1 cellular context compared by ENCODE assay signal in genomic region chr7:127651556-127652332, GRCh38.
TF ChIP-seq lines count a peak whose summit lies in the region.

SND1 (plus strand) TSS chr7:127652194; CDS start chr7:127652374, 180 bp downstream.

TF ChIP-seq in K562, 482 proteins besides CTCF, POLR2A, EP300 and RAD21 (continued from another document and continues in another):
- TF ChIP-seq, protein P1, sequence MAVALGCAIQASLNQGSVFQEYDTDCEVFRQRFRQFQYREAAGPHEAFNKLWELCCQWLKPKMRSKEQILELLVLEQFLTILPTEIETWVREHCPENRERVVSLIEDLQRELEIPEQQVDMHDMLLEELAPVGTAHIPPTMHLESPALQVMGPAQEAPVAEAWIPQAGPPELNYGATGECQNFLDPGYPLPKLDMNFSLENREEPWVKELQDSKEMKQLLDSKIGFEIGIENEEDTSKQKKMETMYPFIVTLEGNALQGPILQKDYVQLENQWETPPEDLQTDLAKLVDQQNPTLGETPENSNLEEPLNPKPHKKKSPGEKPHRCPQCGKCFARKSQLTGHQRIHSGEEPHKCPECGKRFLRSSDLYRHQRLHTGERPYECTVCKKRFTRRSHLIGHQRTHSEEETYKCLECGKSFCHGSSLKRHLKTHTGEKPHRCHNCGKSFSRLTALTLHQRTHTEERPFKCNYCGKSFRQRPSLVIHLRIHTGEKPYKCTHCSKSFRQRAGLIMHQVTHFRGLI (CRISPR knock-in tag; IDR thresholded peaks at IDR 0.05) = peak; percentile 57; the same call in 1 of the 2 replicates
- TF ChIP-seq HMG20A (CRISPR knock-in tag; conservative IDR thresholded peaks at IDR 0.05) (no peak), ZNF239 (CRISPR knock-in tag; IDR thresholded peaks at IDR 0.05) (no peak), RFX5 (IDR thresholded peaks at IDR 0.05; ENCODE audit: low read depth, low read length) (0 out of 2 replicates have a peak, but pooled peaks have one; percentile 10), MAFF (IDR thresholded peaks at IDR 0.05; ENCODE audit: low read length) (peak; percentile 16; the same call in 1 of the 2 replicates), ZBTB1 (CRISPR knock-in tag; IDR thresholded peaks at IDR 0.05; ENCODE audit: borderline replicate concordance, low read depth) (0 out of 2 replicates have a peak, but pooled peaks have one; percentile 42), CHCHD3 (CRISPR knock-in tag; IDR thresholded peaks at IDR 0.05) (0 out of 2 replicates have a peak, but pooled peaks have one; percentile 58), CHD2 (IDR thresholded peaks at IDR 0.05; ENCODE audit: low read depth, low read length) (peak; percentile 70), RUNX1 (IDR thresholded peaks at IDR 0.05; ENCODE audit: low read depth) (peak; percentile 58; the same call in 1 of the 2 replicates), CREB1 (IDR thresholded peaks at IDR 0.05) (peak; percentile 72), CREB1 (CRISPR knock-in tag; IDR thresholded peaks at IDR 0.05) (peak; percentile 85), SUPT5H (IDR thresholded peaks at IDR 0.05) (peak; percentile 98), ZNF561 (CRISPR knock-in tag; conservative IDR thresholded peaks at IDR 0.05) (no peak), MGA (IDR thresholded peaks at IDR 0.05) (peak; percentile 97), SP2 (IDR thresholded peaks at IDR 0.05; ENCODE audit: extremely low read depth, low read depth, low read length, poor library complexity, severe bottlenecking) (peak; percentile 72), CREB3L1 (IDR thresholded peaks at IDR 0.05; ENCODE audit: borderline replicate concordance, low read depth) (peak; percentile 100), GMEB1 (CRISPR knock-in tag; IDR thresholded peaks at IDR 0.05) (peak; percentile 74), HCFC1 (IDR thresholded peaks at IDR 0.05; ENCODE audit: low read depth, low read length) (peak; percentile 80), ZNF75A (CRISPR knock-in tag; IDR thresholded peaks at IDR 0.05) (0 out of 2 replicates have a peak, but pooled peaks have one; percentile 63), KAT2B (IDR thresholded peaks at IDR 0.05; ENCODE audit: low read depth, low read length) (no peak), GATAD2A (IDR thresholded peaks at IDR 0.05) (peak; percentile 91; the same call in 1 of the 2 replicates), TCF3 (CRISPR knock-in tag; IDR thresholded peaks at IDR 0.05) (no peak), L3MBTL2 (IDR thresholded peaks at IDR 0.05) (peak; percentile 97), ZSCAN29 (IDR thresholded peaks at IDR 0.05) (no peak), TAF1 (IDR thresholded peaks at IDR 0.05; ENCODE audit: control insufficient read depth, extremely low read depth, insufficient read depth, low read length, severe bottlenecking) (peak; percentile 79), GATAD2B (IDR thresholded peaks at IDR 0.05; ENCODE audit: borderline replicate concordance) (peak; percentile 69; the same call in 1 of the 2 replicates), SMAD3 (CRISPR knock-in tag; conservative IDR thresholded peaks at IDR 0.05) (no peak; the same call in 1 of the 2 replicates), HEY1 (CRISPR knock-in tag; IDR thresholded peaks at IDR 0.05; ENCODE audit: borderline replicate concordance) (peak; percentile 74; the same call in 1 of the 2 replicates), SLC30A9 (CRISPR knock-in tag; IDR thresholded peaks at IDR 0.05) (no peak), ZNF76 (CRISPR knock-in tag; IDR thresholded peaks at IDR 0.05; ENCODE audit: borderline replicate concordance) (peak; percentile 81; the same call in 1 of the 2 replicates)
- TF ChIP-seq, protein P2, sequence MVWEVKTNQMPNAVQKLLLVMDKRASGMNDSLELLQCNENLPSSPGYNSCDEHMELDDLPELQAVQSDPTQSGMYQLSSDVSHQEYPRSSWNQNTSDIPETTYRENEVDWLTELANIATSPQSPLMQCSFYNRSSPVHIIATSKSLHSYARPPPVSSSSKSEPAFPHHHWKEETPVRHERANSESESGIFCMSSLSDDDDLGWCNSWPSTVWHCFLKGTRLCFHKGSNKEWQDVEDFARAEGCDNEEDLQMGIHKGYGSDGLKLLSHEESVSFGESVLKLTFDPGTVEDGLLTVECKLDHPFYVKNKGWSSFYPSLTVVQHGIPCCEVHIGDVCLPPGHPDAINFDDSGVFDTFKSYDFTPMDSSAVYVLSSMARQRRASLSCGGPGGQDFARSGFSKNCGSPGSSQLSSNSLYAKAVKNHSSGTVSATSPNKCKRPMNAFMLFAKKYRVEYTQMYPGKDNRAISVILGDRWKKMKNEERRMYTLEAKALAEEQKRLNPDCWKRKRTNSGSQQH (CRISPR knock-in tag; IDR thresholded peaks at IDR 0.05) = 0 out of 2 replicates have a peak, but pooled peaks have one; percentile 27
- TF ChIP-seq, protein P3, sequence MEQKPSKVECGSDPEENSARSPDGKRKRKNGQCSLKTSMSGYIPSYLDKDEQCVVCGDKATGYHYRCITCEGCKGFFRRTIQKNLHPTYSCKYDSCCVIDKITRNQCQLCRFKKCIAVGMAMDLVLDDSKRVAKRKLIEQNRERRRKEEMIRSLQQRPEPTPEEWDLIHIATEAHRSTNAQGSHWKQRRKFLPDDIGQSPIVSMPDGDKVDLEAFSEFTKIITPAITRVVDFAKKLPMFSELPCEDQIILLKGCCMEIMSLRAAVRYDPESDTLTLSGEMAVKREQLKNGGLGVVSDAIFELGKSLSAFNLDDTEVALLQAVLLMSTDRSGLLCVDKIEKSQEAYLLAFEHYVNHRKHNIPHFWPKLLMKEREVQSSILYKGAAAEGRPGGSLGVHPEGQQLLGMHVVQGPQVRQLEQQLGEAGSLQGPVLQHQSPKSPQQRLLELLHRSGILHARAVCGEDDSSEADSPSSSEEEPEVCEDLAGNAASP (IDR thresholded peaks at IDR 0.05) = no peak
- TF ChIP-seq, protein P4, sequence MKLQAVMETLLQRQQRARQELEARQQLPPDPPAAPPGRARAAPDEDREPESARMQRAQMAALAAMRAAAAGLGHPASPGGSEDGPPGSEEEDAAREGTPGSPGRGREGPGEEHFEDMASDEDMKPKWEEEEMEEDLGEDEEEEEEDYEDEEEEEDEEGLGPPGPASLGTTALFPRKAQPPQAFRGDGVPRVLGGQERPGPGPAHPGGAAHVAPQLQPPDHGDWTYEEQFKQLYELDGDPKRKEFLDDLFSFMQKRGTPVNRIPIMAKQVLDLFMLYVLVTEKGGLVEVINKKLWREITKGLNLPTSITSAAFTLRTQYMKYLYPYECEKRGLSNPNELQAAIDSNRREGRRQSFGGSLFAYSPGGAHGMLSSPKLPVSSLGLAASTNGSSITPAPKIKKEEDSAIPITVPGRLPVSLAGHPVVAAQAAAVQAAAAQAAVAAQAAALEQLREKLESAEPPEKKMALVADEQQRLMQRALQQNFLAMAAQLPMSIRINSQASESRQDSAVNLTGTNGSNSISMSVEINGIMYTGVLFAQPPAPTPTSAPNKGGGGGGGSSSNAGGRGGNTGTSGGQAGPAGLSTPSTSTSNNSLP (IDR thresholded peaks at IDR 0.05; ENCODE audit: borderline replicate concordance, low read depth, low read length) = no peak
- TF ChIP-seq, protein P5, sequence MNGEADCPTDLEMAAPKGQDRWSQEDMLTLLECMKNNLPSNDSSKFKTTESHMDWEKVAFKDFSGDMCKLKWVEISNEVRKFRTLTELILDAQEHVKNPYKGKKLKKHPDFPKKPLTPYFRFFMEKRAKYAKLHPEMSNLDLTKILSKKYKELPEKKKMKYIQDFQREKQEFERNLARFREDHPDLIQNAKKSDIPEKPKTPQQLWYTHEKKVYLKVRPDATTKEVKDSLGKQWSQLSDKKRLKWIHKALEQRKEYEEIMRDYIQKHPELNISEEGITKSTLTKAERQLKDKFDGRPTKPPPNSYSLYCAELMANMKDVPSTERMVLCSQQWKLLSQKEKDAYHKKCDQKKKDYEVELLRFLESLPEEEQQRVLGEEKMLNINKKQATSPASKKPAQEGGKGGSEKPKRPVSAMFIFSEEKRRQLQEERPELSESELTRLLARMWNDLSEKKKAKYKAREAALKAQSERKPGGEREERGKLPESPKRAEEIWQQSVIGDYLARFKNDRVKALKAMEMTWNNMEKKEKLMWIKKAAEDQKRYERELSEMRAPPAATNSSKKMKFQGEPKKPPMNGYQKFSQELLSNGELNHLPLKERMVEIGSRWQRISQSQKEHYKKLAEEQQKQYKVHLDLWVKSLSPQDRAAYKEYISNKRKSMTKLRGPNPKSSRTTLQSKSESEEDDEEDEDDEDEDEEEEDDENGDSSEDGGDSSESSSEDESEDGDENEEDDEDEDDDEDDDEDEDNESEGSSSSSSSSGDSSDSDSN (IDR thresholded peaks at IDR 0.05; ENCODE audit: borderline replicate concordance in 1 of 2, low read depth in 2 of 2, low read length in 2 of 2) = peak in 1 of 2 experiments; percentile 82; a peak in 1 of 4 replicates
